Comparison of ENCODE assay signal across 8 cellular contexts in genomic region chr13:23020246-23020843, GRCh38.
A peak's percentile ranks its signal among the peaks of the same experiment; 100 is the strongest.
DNase-seq lines count a peak whose midpoint lies in the region; ATAC-seq, FAIRE-seq and TF ChIP-seq lines count a peak whose summit lies in the region.

No MANE protein-coding gene starts in this region.

- H3K36me3 ChIP-seq in HEK293 (ENCODE audit: control insufficient read depth in 2 of 2, insufficient read depth in 1 of 2, low read length in 2 of 2) (no peaks in the 10 kb centered on the region), SJCRH30 (no peaks in the 10 kb centered on the region)

- FAIRE-seq in A549 (lab: Jason Lieb, UNC) = no peak

- H3K4me1 Mint-ChIP-seq in stimulated activated naive CD8-positive, alpha-beta T cell treated with anti-CD3 and anti-CD28 coated beads, Interleukin-15, amount 100 ng/mL, for 72 hours = no peaks in the 10 kb centered on the region

- TF ChIP-seq POLR2A in A549 (IDR thresholded peaks at IDR 0.05; ENCODE audit: low read length) = no peak

- no peak overlapping the region for H3K4me2 ChIP-seq in A549

- no peak overlapping the region for H3K4me3 Mint-ChIP-seq in stimulated activated naive CD8-positive, alpha-beta T cell treated with anti-CD3 and anti-CD28 coated beads, Interleukin-15, amount 100 ng/mL, for 72 hours

- ATAC-seq in A549 (peak; percentile 80 to 86; a peak in 5 of 6 replicates), left colon (peak; percentile 75)
- peak; percentile 77 for ATAC-seq in stimulated activated naive CD8-positive, alpha-beta T cell treated with anti-CD3 and anti-CD28 coated beads, Interleukin-15, amount 100 ng/mL, for 72 hours

- TF ChIP-seq RAD21 in A549 (conservative IDR thresholded peaks at IDR 0.05 in 1 of 2, IDR thresholded peaks at IDR 0.05 in 1 of 2) = peak; percentile 46 to 55

- TF ChIP-seq CTCF in A549 (IDR thresholded peaks at IDR 0.05) = peak; percentile 59
- TF ChIP-seq CTCF in GM12864 (IDR thresholded peaks at IDR 0.05; ENCODE audit: low read depth, low read length, missing control alignments) = peak; percentile 90
- peak; percentile 47; the same call in 1 of the 2 replicates for TF ChIP-seq CTCF in HEK293 (tag by site-specific recombination; IDR thresholded peaks at IDR 0.05)
- peak; percentile 79 for TF ChIP-seq CTCF in LNCaP clone FGC (IDR thresholded peaks at IDR 0.05; ENCODE audit: control insufficient read depth, extremely low read depth, insufficient read depth)

- intact Hi-C loops in left colon (cut with DNase I, micrococcal nuclease) = no loop called here

- H3K27me3 Mint-ChIP-seq in stimulated activated naive CD8-positive, alpha-beta T cell treated with anti-CD3 and anti-CD28 coated beads, Interleukin-15, amount 100 ng/mL, for 72 hours = peaks cover 8% of the 10 kb centered on the region

- no peaks in the 10 kb centered on the region for H3K4me1 ChIP-seq in A549
- H3K4me1 ChIP-seq in HEK293 (ENCODE audit: control insufficient read depth, insufficient read depth, low read length) = no peaks in the 10 kb centered on the region
- no peaks in the 10 kb centered on the region for H3K4me1 ChIP-seq in SJCRH30

- H3K27me3 ChIP-seq in SJCRH30 = no peaks in the 10 kb centered on the region

- H3K27ac ChIP-seq in A549 (no peak overlapping the region), HEK293 (ENCODE audit: extremely low read depth, low read depth, low read length) (no peak overlapping the region), SJCRH30 (no peak overlapping the region)

- H3K9me3 ChIP-seq in A549 (no peaks in the 10 kb centered on the region), HEK293 (ENCODE audit: control insufficient read depth, insufficient read depth, low read depth, low read length) (no peaks in the 10 kb centered on the region), SJCRH30 (replicated peaks) (no peaks in the 10 kb centered on the region)

- H3K4me3 ChIP-seq in A549 (no peak overlapping the region), GM12864 (ENCODE audit: low read depth, low read length) (no peak overlapping the region), HEK293 (ENCODE audit: low read depth, low read length) (no peak overlapping the region), LNCaP clone FGC (ENCODE audit: low read depth, low read length) (no peak overlapping the region), SJCRH30 (no peak overlapping the region)

- no peak overlapping the region for H3K27ac Mint-ChIP-seq in stimulated activated naive CD8-positive, alpha-beta T cell treated with anti-CD3 and anti-CD28 coated beads, Interleukin-15, amount 100 ng/mL, for 72 hours

- CTCF ChIA-PET in A549 (lab: Yijun Ruan, JAX) = interaction anchor here (0.6 to 1.3 kb wide), 6 partner anchors 8 to 218 kb away, joined by 3 to 6 read pairs (median 3); no protein-coding TSS in a partner anchor
- CTCF ChIA-PET in HEK293 (lab: Yijun Ruan, JAX) = interaction anchor here (0.6 to 2.1 kb wide), 12 partner anchors 11 to 299 kb away, joined by 3 to 15 read pairs (median 3); no protein-coding TSS in a partner anchor

- no peaks in the 10 kb centered on the region for H3K9me3 Mint-ChIP-seq in stimulated activated naive CD8-positive, alpha-beta T cell treated with anti-CD3 and anti-CD28 coated beads, Interleukin-15, amount 100 ng/mL, for 72 hours

- POLR2A ChIA-PET in A549 (lab: Yijun Ruan, JAX) = no interaction called here
- POLR2A ChIA-PET in HEK293 (lab: Yijun Ruan, JAX) = no interaction called here

- WGBS in A549 (ENCODE audit: missing lambda C conversion rate) = 2% methylated on average over 5 of the region's 5 CpGs

- TF ChIP-seq EP300 in A549 (IDR thresholded peaks at IDR 0.05) = no peak

- DNase-seq in A549 (ENCODE audit: low read depth in 1 of 2, low spot score in 1 of 2) (peak; percentile 1 to 66), GM12864 (ENCODE audit: low read depth) (peak; percentile 47), LNCaP clone FGC (ENCODE audit: low read depth) (peak; percentile 52), SJCRH30 (peak; percentile 15 to 80), left colon (peak in 1 of 2 donors; percentile 43)
- peak; percentile 5 for DNase-seq in central memory CD4-positive, alpha-beta T cell
- DNase-seq in stimulated activated naive CD8-positive, alpha-beta T cell treated with anti-CD3 and anti-CD28 coated beads, Interleukin-15, amount 100 ng/mL, for 72 hours = peak; percentile 20 to 27

TF ChIP-seq in A549, 52 proteins besides CTCF, POLR2A, EP300 and RAD21:
- TF ChIP-seq NR3C1 (IDR thresholded peaks at IDR 0.05) (no peak), KDM5A (IDR thresholded peaks at IDR 0.05) (no peak), SMC3 (IDR thresholded peaks at IDR 0.05) (peak; percentile 47; the same call in 2 of the 3 replicates), BCL3 (IDR thresholded peaks at IDR 0.05) (no peak), RNF2 (IDR thresholded peaks at IDR 0.05; ENCODE audit: borderline replicate concordance, low read depth) (no peak), FOXS1 (CRISPR knock-in tag; IDR thresholded peaks at IDR 0.05) (no peak), HOXB13 (CRISPR knock-in tag; IDR thresholded peaks at IDR 0.05; ENCODE audit: low read depth) (no peak), CEBPB (IDR thresholded peaks at IDR 0.05) (no peak)
TF ChIP-seq in A549: peak in this region for 1.

TF ChIP-seq in HEK293, 187 proteins besides CTCF, POLR2A, EP300 and RAD21:
- TF ChIP-seq ZNF654 (tag by site-specific recombination; IDR thresholded peaks at IDR 0.05; ENCODE audit: low read depth) = peak; percentile 52
- no peak for TF ChIP-seq ZNF341 (tag by site-specific recombination; IDR thresholded peaks at IDR 0.05; ENCODE audit: low read depth)

Comparison
In these comparisons a context has a peak if more than half of its experiments do, and no peak if none do; other contexts are left out.
1. Of the 5 proteins assayed by ChIP-seq in both HEK293 and A549: peak only in HEK293: none; only in A549: none; in both: CTCF; in neither: 4.